Comparison of ENCODE assay signal across 29 cellular contexts in the genomic region with DNA sequence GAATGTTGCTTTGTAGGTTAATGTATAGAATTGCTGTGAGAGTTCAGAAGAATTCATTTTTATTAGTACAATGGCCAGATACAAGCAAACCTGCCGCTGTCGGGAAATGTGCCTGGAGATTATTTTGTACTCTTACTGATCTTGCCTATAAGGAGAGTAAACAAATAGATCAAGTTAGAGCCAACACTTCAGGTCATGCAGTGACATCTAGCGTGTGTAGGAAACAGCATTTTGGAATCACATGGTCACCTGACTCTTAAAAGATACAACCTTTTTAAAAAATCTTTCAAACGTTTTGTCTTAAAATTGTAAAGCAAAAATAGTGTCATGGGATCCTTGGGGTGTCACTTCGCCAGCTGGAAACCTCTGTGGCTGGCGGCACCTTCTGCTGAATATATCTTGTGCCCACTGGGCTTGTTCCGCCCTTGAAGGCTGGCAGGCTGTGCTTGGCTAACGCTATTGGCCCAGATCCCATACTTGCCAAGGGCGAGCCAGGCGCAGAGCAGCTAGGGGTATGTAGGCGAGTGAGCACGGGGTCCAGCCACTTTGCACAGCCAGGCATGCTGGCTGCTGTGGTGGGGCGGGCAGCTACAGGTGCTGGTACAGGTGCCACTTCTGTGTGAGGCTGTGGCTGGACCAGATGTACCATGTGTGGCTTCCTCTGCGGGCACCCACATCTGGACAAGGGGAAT.
DNase-seq lines count a peak whose midpoint lies in the region; ATAC-seq and TF ChIP-seq lines count a peak whose summit lies in the region.
"Had no signal": no experiment of that assay in that cellular context is flagged by ENCODE, and none has a peak within 500 bp of the region (broad histone marks: within the 10 kb centered on the region; RNA-seq: fewer than 3 reads in every experiment).

No MANE protein-coding gene starts in this region.

- no peaks in the 10 kb centered on the region for H3K36me3 Mint-ChIP-seq in stimulated activated memory B cell treated with anti-CD40 and anti-IgM and Interleukin-4, amounts not matched to agents 10 μg/mL and 1 μg/mL and 100 μg/mL, for 72 hours

- H3K4me3 ChIP-seq in LNCaP clone FGC (ENCODE audit: low read depth, low read length), result no peak overlapping the region
- H3K4me3 ChIP-seq: left lung, ovary, thoracic aorta had no signal

- peak; percentile 71 for TF ChIP-seq CTCF in LNCaP clone FGC (IDR thresholded peaks at IDR 0.05; ENCODE audit: control insufficient read depth, extremely low read depth, insufficient read depth)

- H3K9me3 Mint-ChIP-seq in stimulated activated memory B cell treated with anti-CD40 and anti-IgM and Interleukin-4, amounts not matched to agents 10 μg/mL and 1 μg/mL and 100 μg/mL, for 72 hours, result no peaks in the 10 kb centered on the region
- H3K9me3 Mint-ChIP-seq: central memory CD8-positive, alpha-beta T cell; dendritic cell treated with granulocyte-macrophage colony-stimulating factor and Interleukin-4, amounts not matched to agents 40 ng/mL and 50 ng/mL, for 4 days; endodermal cell; nephron progenitor cell; stimulated activated naive CD8-positive, alpha-beta T cell treated with anti-CD3 and anti-CD28 coated beads, Interleukin-15, Interleukin-2, amounts not matched to agents 100 ng/mL and 50 ng/mL, for 24 hours; T-helper 1 cell treated with Interleukin-12 subunit alpha and Interleukin-12 subunit beta and Interleukin-4 antibody, amounts not matched to agents 30 μg/mL and 1 μg/mL, for 36 hours had no signal

- no peak overlapping the region for H3K27ac Mint-ChIP-seq in stimulated activated memory B cell treated with anti-CD40 and anti-IgM and Interleukin-4, amounts not matched to agents 10 μg/mL and 1 μg/mL and 100 μg/mL, for 72 hours
- H3K27ac Mint-ChIP-seq: B cell; dendritic cell treated with granulocyte-macrophage colony-stimulating factor and Interleukin-4, amounts not matched to agents 40 ng/mL and 50 ng/mL, for 4 days; endodermal cell; nephron progenitor cell; stimulated activated naive CD8-positive, alpha-beta T cell treated with anti-CD3 and anti-CD28 coated beads, Interleukin-15, Interleukin-2, amounts not matched to agents 100 ng/mL and 50 ng/mL, for 24 hours; T-helper 1 cell treated with Interleukin-12 subunit alpha and Interleukin-12 subunit beta and Interleukin-4 antibody, amounts not matched to agents 30 μg/mL and 1 μg/mL, for 36 hours had no signal

- no peak overlapping the region for H3K4me3 Mint-ChIP-seq in stimulated activated memory B cell treated with anti-CD40 and anti-IgM and Interleukin-4, amounts not matched to agents 10 μg/mL and 1 μg/mL and 100 μg/mL, for 72 hours
- H3K4me3 Mint-ChIP-seq: B cell; central memory CD8-positive, alpha-beta T cell; dendritic cell treated with granulocyte-macrophage colony-stimulating factor and Interleukin-4, amounts not matched to agents 40 ng/mL and 50 ng/mL, for 4 days; endodermal cell; nephron progenitor cell; stimulated activated naive CD8-positive, alpha-beta T cell treated with anti-CD3 and anti-CD28 coated beads, Interleukin-15, Interleukin-2, amounts not matched to agents 100 ng/mL and 50 ng/mL, for 24 hours; T-helper 1 cell treated with Interleukin-12 subunit alpha and Interleukin-12 subunit beta and Interleukin-4 antibody, amounts not matched to agents 30 μg/mL and 1 μg/mL, for 36 hours had no signal

- peak; percentile 43 for ATAC-seq in stimulated activated memory B cell treated with anti-CD40 and anti-IgM and Interleukin-4, amounts not matched to agents 10 μg/mL and 1 μg/mL and 100 μg/mL, for 72 hours
- ATAC-seq in GM21825 (IDR thresholded peaks at IDR 0.05; ENCODE audit: unreplicated experiment), result no peak
- ATAC-seq: left lung had no signal

- peak; percentile 54 for DNase-seq in NCI-H748 (lab: John Stamatoyannopoulos, UW; ENCODE audit: unreplicated experiment)
- no peak for DNase-seq in NCI-H748 treated with DMSO at 0.1 percent for 48 hours (lab: John Stamatoyannopoulos, UW)
- peak; percentile 71 for DNase-seq in LNCaP clone FGC (ENCODE audit: low read depth)
- DNase-seq in RKO (ENCODE audit: low spot score), result peak; percentile 5
- no peak for DNase-seq in SKM-1 (lab: John Stamatoyannopoulos, UW; ENCODE audit: unreplicated experiment)
- DNase-seq in HPDE6-E6E7 (ENCODE audit: extremely low spot score), result no peak
- DNase-seq: ACHN; activated CD4-positive, alpha-beta T cell treated with anti-CD3 and anti-CD28 coated beads, Interleukin-2, amount 50 U/mL, for 4 hours; activated T-cell treated with anti-CD3 and anti-CD28 coated beads, Interleukin-2, amount 50 U/mL, for 48 hours; DMS153; endodermal cell; glutamatergic neuron; H7; mesenchymal stem cell; MV-4-11; NCI-H2227 treated with DMSO at 0.1 percent for 48 hours; nephron progenitor cell; ovary; small intestine; stimulated activated CD4-positive, alpha-beta T cell treated with anti-CD3 and anti-CD28 coated beads, Interleukin-1b, Interleukin-23, amount 100 ng/mL, for 48 hours had no signal

- no peaks in the 10 kb centered on the region for H3K27me3 Mint-ChIP-seq in stimulated activated memory B cell treated with anti-CD40 and anti-IgM and Interleukin-4, amounts not matched to agents 10 μg/mL and 1 μg/mL and 100 μg/mL, for 72 hours
- H3K27me3 Mint-ChIP-seq: B cell; central memory CD8-positive, alpha-beta T cell; dendritic cell treated with granulocyte-macrophage colony-stimulating factor and Interleukin-4, amounts not matched to agents 40 ng/mL and 50 ng/mL, for 4 days had no signal

- no peaks in the 10 kb centered on the region for H3K4me1 Mint-ChIP-seq in stimulated activated memory B cell treated with anti-CD40 and anti-IgM and Interleukin-4, amounts not matched to agents 10 μg/mL and 1 μg/mL and 100 μg/mL, for 72 hours
- H3K4me1 Mint-ChIP-seq: B cell; central memory CD8-positive, alpha-beta T cell had no signal

Comparison
In these comparisons a context has a peak if more than half of its experiments do, and no peak if none do; other contexts are left out.
1. DNase-seq: peak in NCI-H748 (single experiment), LNCaP clone FGC (single experiment) and RKO (single experiment); none in NCI-H748 treated with DMSO at 0.1 percent for 48 hours (single experiment), SKM-1 (single experiment) and HPDE6-E6E7 (single experiment).